9 cellular contexts compared by ENCODE assay signal in genomic region chr11:109984634-109985289, GRCh38.
DNase-seq lines count a peak whose midpoint lies in the region; ATAC-seq lines count a peak whose summit lies in the region.
"Had no signal": no experiment of that assay in that cellular context is flagged by ENCODE, and none has a peak within 500 bp of the region (broad histone marks: within the 10 kb centered on the region; RNA-seq: fewer than 3 reads in every experiment).

No MANE protein-coding gene starts in this region.

- H3K9me3 Mint-ChIP-seq in naive B cell = no peaks in the 10 kb centered on the region

- no peaks in the 10 kb centered on the region for H3K36me3 Mint-ChIP-seq in naive B cell

- peaks cover 5 to 15% (median 12%) of the 10 kb centered on the region in 3 donors for H3K4me1 Mint-ChIP-seq in naive B cell

- DNase-seq in Kasumi-1 (lab: John Stamatoyannopoulos, UW) = peak; percentile 23 to 34
- DNase-seq in naive B cell = peak; percentile 53
- no peak for DNase-seq in retina
- no peak for DNase-seq in NCI-H1694 (lab: John Stamatoyannopoulos, UW)
- DNase-seq in NCI-H2029 treated with DMSO at 0.1 percent for 48 hours (lab: John Stamatoyannopoulos, UW) = no peak
- DNase-seq: central memory CD4-positive, alpha-beta T cell; H7 had no signal

- H3K4me3 Mint-ChIP-seq in naive B cell = peak overlapping the region in 7 of 8 donors; percentile 13 to 57 (median 23)

- H3K27me3 Mint-ChIP-seq in naive B cell = peaks cover 8 to 23% (median 17%) of the 10 kb centered on the region in 3 donors

- ATAC-seq in GM18873 (IDR thresholded peaks at IDR 0.05; ENCODE audit: low FRiP score, unreplicated experiment) = peak; percentile 96
- peak; percentile 89 for ATAC-seq in HG02610 (IDR thresholded peaks at IDR 0.05; ENCODE audit: unreplicated experiment)
- ATAC-seq in naive B cell (ENCODE audit: low read depth in 2 of 2) = peak; percentile 99

- peak overlapping the region in 5 of 6 donors; percentile 19 to 86 (median 59) for H3K27ac Mint-ChIP-seq in naive B cell

Comparison
In these comparisons a context has a peak if more than half of its experiments do, and no peak if none do; other contexts are left out.
1. DNase-seq: peak in Kasumi-1 (2 of 2) and naive B cell (single experiment); none in retina (single experiment), NCI-H1694 (single experiment) and NCI-H2029 treated with DMSO at 0.1 percent for 48 hours (single experiment).
2. Peak in every context shown above with its lines, with median percentiles within 50 percentile points of each other: ATAC-seq.